Comparison of ENCODE assay signal across 8 cellular contexts in the genomic region with DNA sequence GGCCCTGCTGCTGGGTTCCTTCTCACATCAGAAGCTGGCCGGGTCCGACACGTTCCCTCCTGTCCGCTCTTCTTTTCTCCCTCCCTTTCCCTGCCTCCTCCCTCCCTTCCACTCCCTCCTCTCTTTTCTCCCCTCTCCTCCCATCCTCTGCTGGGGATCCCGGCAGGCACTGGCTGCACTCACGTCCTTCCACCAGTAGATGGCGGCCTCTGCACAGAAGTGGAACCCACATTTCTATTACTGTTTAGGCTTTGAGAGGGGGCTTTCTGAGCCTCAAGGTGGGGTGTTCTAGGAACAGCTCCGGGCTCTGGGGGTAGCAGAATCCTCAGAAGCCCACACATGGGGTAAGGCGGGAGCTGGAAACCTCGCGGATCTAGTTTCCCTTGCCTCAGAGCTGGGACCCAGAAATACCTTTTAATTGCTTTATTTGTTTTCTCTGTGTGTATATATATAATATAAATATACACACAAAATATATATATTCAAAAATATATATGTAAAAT.
DNase-seq lines count a peak whose midpoint lies in the region; ATAC-seq and TF ChIP-seq lines count a peak whose summit lies in the region.

No MANE protein-coding gene starts in this region.

- TF ChIP-seq RAD21 in HCT116 (IDR thresholded peaks at IDR 0.05; ENCODE audit: low read depth) = peak; percentile 60

- no peaks in the 10 kb centered on the region for H3K4me1 Mint-ChIP-seq in CD8-positive, alpha-beta memory T cell
- H3K4me1 Mint-ChIP-seq in immature natural killer cell = no peaks in the 10 kb centered on the region

- CTCF ChIA-PET in CD8-positive, alpha-beta memory T cell (lab: Charles Lee) = interaction anchor here (0.6 to 2.3 kb wide), 7 partner anchors 8 to 1559 kb away, joined by 3 to 22 read pairs (median 4); no protein-coding TSS in a partner anchor
- CTCF ChIA-PET in HCT116 (lab: Charles Lee) = interaction anchor here (1.0 to 1.6 kb wide), 4 partner anchors 9 to 1571 kb away, joined by 3 to 7 read pairs (median 4); no protein-coding TSS in a partner anchor

- H3K9me3 Mint-ChIP-seq in CD8-positive, alpha-beta memory T cell = peaks cover 0 to 3% (median 0%) of the 10 kb centered on the region in 5 donors
- no peaks in the 10 kb centered on the region for H3K9me3 Mint-ChIP-seq in immature natural killer cell

- RAD21 ChIA-PET in HCT116 (lab: Charles Lee; ENCODE audit: low non-redundant PET in 1 of 2, low total read pairs in 2 of 2, uncharacterized antibody in 2 of 2, unreplicated experiment in 2 of 2) = interaction anchor here in 1 of 2 experiments (0.6 kb wide), 1 partner anchor 1903 kb away, joined by 5 read pairs; no protein-coding TSS in a partner anchor

- TF ChIP-seq CTCF in HCT116 (IDR thresholded peaks at IDR 0.05 in 2 of 3, conservative IDR thresholded peaks at IDR 0.05 in 1 of 3; ENCODE audit: borderline replicate concordance in 1 of 3, insufficient read depth in 1 of 3, low read depth in 2 of 3, low read length in 2 of 3) (peak; percentile 30 to 96 (median 95); a peak in 5 of 6 replicates), RWPE2 (IDR thresholded peaks at IDR 0.05; ENCODE audit: poor library complexity, severe bottlenecking) (peak; percentile 89)

- H4K20me1 ChIP-seq in HCT116 (ENCODE audit: insufficient read depth) = no peaks in the 10 kb centered on the region

- no peaks in the 10 kb centered on the region for H3K79me2 ChIP-seq in HCT116 (ENCODE audit: insufficient read depth, low read length)

- no TSS peak for BruUV-seq in HCT116 (replicated peaks; lab: Mats Ljungman, UMichigan)

- H3K27ac Mint-ChIP-seq in CD8-positive, alpha-beta memory T cell = no peak overlapping the region
- H3K27ac Mint-ChIP-seq in immature natural killer cell = no peak overlapping the region

- H3K27me3 ChIP-seq in CD8-positive, alpha-beta memory T cell (ENCODE audit: insufficient read depth, low read length, poor library complexity, severe bottlenecking) = no peaks in the 10 kb centered on the region
- no peaks in the 10 kb centered on the region for H3K27me3 ChIP-seq in HCT116 (ENCODE audit: insufficient read depth, low read length)
- peaks cover 9% of the 10 kb centered on the region for H3K27me3 ChIP-seq in RWPE2 (ENCODE audit: insufficient read depth, poor library complexity, severe bottlenecking)

- H3K36me3 ChIP-seq in CD8-positive, alpha-beta memory T cell (ENCODE audit: insufficient read depth, low read length) = no peaks in the 10 kb centered on the region
- H3K36me3 ChIP-seq in HCT116 (ENCODE audit: control insufficient read depth in 1 of 2, insufficient read depth in 2 of 2, low read length in 2 of 2) (no peaks in the 10 kb centered on the region), RWPE2 (ENCODE audit: low read depth) (no peaks in the 10 kb centered on the region)

- no peaks in the 10 kb centered on the region for H3K9me3 ChIP-seq in CD8-positive, alpha-beta memory T cell (ENCODE audit: low read length)
- no peaks in the 10 kb centered on the region for H3K9me3 ChIP-seq in HCT116 (ENCODE audit: control insufficient read depth in 1 of 2, insufficient read depth in 1 of 2, low read depth in 1 of 2, low read length in 2 of 2)
- no peaks in the 10 kb centered on the region for H3K9me3 ChIP-seq in RWPE2 (ENCODE audit: severe bottlenecking)

- no peak for TF ChIP-seq POLR2A in HCT116 (IDR thresholded peaks at IDR 0.05; ENCODE audit: borderline replicate concordance, extremely low read depth, insufficient read depth, insufficient read length)

- H2AFZ ChIP-seq in HCT116 (ENCODE audit: low read depth, low read length, poor library complexity, severe bottlenecking) = no peak overlapping the region

- H3K4me2 ChIP-seq in HCT116 (ENCODE audit: low read length) = no peak overlapping the region

- no peaks in the 10 kb centered on the region for H3K4me1 ChIP-seq in CD8-positive, alpha-beta memory T cell (ENCODE audit: insufficient read depth, low read length)
- no peaks in the 10 kb centered on the region for H3K4me1 ChIP-seq in HCT116 (ENCODE audit: control insufficient read depth in 1 of 2, insufficient read depth in 2 of 2, low read length in 2 of 2)
- no peaks in the 10 kb centered on the region for H3K4me1 ChIP-seq in RWPE2 (ENCODE audit: insufficient read depth, poor library complexity, severe bottlenecking)

- no peak overlapping the region for H3K27ac ChIP-seq in CD8-positive, alpha-beta memory T cell (ENCODE audit: low read depth, low read length)
- no peak overlapping the region for H3K27ac ChIP-seq in HCT116 (ENCODE audit: low read depth, low read length)
- no peak overlapping the region for H3K27ac ChIP-seq in RWPE2 (ENCODE audit: poor library complexity, severe bottlenecking)

- POLR2A ChIA-PET in CD8-positive, alpha-beta memory T cell (lab: Charles Lee) = no interaction called here
- POLR2A ChIA-PET in HCT116 (lab: Charles Lee) = no interaction called here

- ATAC-seq in HCT116 = peak; percentile 65
- no peak for ATAC-seq in RWPE2 (ENCODE audit: low read depth)
- ATAC-seq in GM19452 (IDR thresholded peaks at IDR 0.05; ENCODE audit: unreplicated experiment) = no peak

- no peaks in the 10 kb centered on the region for H3K9me2 ChIP-seq in HCT116 (ENCODE audit: insufficient read depth)

- H3K4me3 ChIP-seq in CD8-positive, alpha-beta memory T cell (ENCODE audit: low read length) = no peak overlapping the region
- no peak overlapping the region for H3K4me3 ChIP-seq in HCT116 (replicated peaks in 1 of 2; ENCODE audit: low read depth in 1 of 2, low read length in 2 of 2)
- H3K4me3 ChIP-seq in RWPE2 (ENCODE audit: severe bottlenecking) = no peak overlapping the region

- H3K9ac ChIP-seq in HCT116 (ENCODE audit: low read length) = no peak overlapping the region

- peaks cover 16 to 35% of the 10 kb centered on the region in 2 donors for H3K27me3 Mint-ChIP-seq in CD8-positive, alpha-beta memory T cell
- peaks cover 3 to 17% (median 4%) of the 10 kb centered on the region in 3 donors for H3K27me3 Mint-ChIP-seq in immature natural killer cell (ENCODE audit: low read depth in 3 of 3)

- no peak overlapping the region for H3K4me3 Mint-ChIP-seq in CD8-positive, alpha-beta memory T cell
- no peak overlapping the region for H3K4me3 Mint-ChIP-seq in immature natural killer cell

- intact Hi-C loops in HCT116 (cut with micrococcal nuclease) = loop anchor here (1.0 to 2.0 kb wide), 2 partner anchors 1558 to 1904 kb away; no protein-coding TSS in a partner anchor

- H3K36me3 Mint-ChIP-seq in CD8-positive, alpha-beta memory T cell = no peaks in the 10 kb centered on the region
- no peaks in the 10 kb centered on the region for H3K36me3 Mint-ChIP-seq in immature natural killer cell

- peak in 3 of 5 donors; percentile 12 to 53 (median 26) for DNase-seq in CD8-positive, alpha-beta memory T cell
- no peak for DNase-seq in HCT116 (ENCODE audit: low read depth, low spot score)
- DNase-seq in RWPE2 (ENCODE audit: low spot score) = no peak
- DNase-seq in amniotic epithelial cell (ENCODE audit: low read depth) = peak; percentile 2
- peak; percentile 6 to 14 (median 9) for DNase-seq in immature natural killer cell
- peak; percentile 49 to 57 for DNase-seq in stimulated activated CD4-positive, alpha-beta T cell treated with anti-CD3 and anti-CD28 coated beads, Interleukin-2, amount 100 ng/mL, for 24 hours
- no peak for DNase-seq in GF-D8 (lab: John Stamatoyannopoulos, UW)

TF ChIP-seq in HCT116, 20 proteins besides CTCF, POLR2A, EP300 and RAD21:
- TF ChIP-seq, protein P1, sequence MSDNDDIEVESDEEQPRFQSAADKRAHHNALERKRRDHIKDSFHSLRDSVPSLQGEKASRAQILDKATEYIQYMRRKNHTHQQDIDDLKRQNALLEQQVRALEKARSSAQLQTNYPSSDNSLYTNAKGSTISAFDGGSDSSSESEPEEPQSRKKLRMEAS (IDR thresholded peaks at IDR 0.05) = no peak
- TF ChIP-seq SP1 (IDR thresholded peaks at IDR 0.05; ENCODE audit: low read depth) (no peak), YY1 (IDR thresholded peaks at IDR 0.05; ENCODE audit: extremely low read depth, insufficient replicate concordance, low read depth, low read length) (no peak)
- TF ChIP-seq, protein P2, sequence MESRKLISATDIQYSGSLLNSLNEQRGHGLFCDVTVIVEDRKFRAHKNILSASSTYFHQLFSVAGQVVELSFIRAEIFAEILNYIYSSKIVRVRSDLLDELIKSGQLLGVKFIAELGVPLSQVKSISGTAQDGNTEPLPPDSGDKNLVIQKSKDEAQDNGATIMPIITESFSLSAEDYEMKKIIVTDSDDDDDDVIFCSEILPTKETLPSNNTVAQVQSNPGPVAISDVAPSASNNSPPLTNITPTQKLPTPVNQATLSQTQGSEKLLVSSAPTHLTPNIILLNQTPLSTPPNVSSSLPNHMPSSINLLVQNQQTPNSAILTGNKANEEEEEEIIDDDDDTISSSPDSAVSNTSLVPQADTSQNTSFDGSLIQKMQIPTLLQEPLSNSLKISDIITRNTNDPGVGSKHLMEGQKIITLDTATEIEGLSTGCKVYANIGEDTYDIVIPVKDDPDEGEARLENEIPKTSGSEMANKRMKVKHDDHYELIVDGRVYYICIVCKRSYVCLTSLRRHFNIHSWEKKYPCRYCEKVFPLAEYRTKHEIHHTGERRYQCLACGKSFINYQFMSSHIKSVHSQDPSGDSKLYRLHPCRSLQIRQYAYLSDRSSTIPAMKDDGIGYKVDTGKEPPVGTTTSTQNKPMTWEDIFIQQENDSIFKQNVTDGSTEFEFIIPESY (IDR thresholded peaks at IDR 0.05; ENCODE audit: extremely low read depth, insufficient replicate concordance, low read length) = no peak

Comparison
In these comparisons a context has a peak if more than half of its experiments do, and no peak if none do; other contexts are left out.
1. DNase-seq: peak in CD8-positive, alpha-beta memory T cell (3 of 5), amniotic epithelial cell (single experiment), immature natural killer cell (3 of 3) and stimulated activated CD4-positive, alpha-beta T cell treated with anti-CD3 and anti-CD28 coated beads, Interleukin-2, amount 100 ng/mL, for 24 hours (2 of 2); none in HCT116 (single experiment), RWPE2 (single experiment) and GF-D8 (single experiment).